In the genomic region with DNA sequence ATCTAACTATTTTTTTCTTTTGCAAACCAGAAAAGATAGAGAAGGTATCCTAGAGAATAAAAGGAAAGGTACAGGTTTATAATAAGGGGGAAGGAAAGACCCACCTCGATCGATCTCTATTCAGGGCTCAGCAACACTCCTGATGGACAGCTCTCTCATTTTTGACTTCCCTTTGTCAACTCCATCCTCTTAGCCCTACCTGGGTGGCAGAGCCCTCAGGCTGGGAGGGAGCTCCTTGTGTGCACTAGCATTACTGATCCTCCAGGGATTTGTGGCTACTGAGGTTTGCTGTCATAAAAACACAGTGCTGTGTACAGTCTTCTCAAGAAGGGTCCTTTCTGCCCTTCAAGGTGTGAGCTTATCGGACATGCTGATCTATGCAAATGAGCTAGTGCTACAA, we compare ENCODE assay signal across 20 cellular contexts.
"Had no signal": no experiment of that assay in that cellular context is flagged by ENCODE, and none has a peak within 500 bp of the region (broad histone marks: within the 10 kb centered on the region; RNA-seq: fewer than 3 reads in every experiment).

No MANE protein-coding gene starts in this region.

- H3K27me3 ChIP-seq: body of pancreas, left lung, upper lobe of left lung had no signal

- H3K36me3 ChIP-seq: left lung, thoracic aorta, upper lobe of left lung had no signal

- H3K4me3 ChIP-seq: body of pancreas, dorsolateral prefrontal cortex, left lung, thoracic aorta, upper lobe of left lung had no signal

- H3K27ac ChIP-seq: body of pancreas, dorsolateral prefrontal cortex, epithelial cell of prostate, left lung, thoracic aorta, upper lobe of left lung had no signal

- H3K4me1 ChIP-seq: body of pancreas, left lung, upper lobe of left lung had no signal

- H3K9me3 ChIP-seq: body of pancreas, left lung, thoracic aorta, upper lobe of left lung had no signal

- ATAC-seq: activated CD4-positive, CD25-positive, alpha-beta regulatory T cell treated with anti-CD3 and anti-CD28 coated beads, Interleukin-2, amount 50 U/mL, for 24 hours; activated CD8-positive, alpha-beta T cell treated with anti-CD3 and anti-CD28 coated beads, Interleukin-2, amount 10 ng/mL, durations not matched to agents 7 days and 5 days; activated T-cell treated with anti-CD3 and anti-CD28 coated beads, Interleukin-2, amount 50 U/mL, for 4 hours; body of pancreas; left lung; stimulated activated naive B cell treated with anti-CD40 and anti-IgM and Interleukin-4, amounts not matched to agents 10 μg/mL and 1 μg/mL and 100 μg/mL, for 72 hours had no signal

- DNase-seq: activated CD4-positive, alpha-beta T cell treated with anti-CD3 and anti-CD28 coated beads, Interleukin-2, amount 10 ng/mL, durations not matched to agents 7 days and 5 days; activated CD8-positive, alpha-beta memory T cell treated with anti-CD3 and anti-CD28 coated beads, Interleukin-2, amount 50 U/mL, for 4 hours; activated CD8-positive, alpha-beta T cell treated with anti-CD3 and anti-CD28 coated beads, Interleukin-2, amount 10 ng/mL, durations not matched to agents 7 days and 5 days; activated naive CD4-positive, alpha-beta T cell treated with anti-CD3 and anti-CD28 coated beads for 36 hours; activated T-cell treated with anti-CD3 and anti-CD28 coated beads, Interleukin-2, amount 50 U/mL, for 4 hours; body of pancreas; dorsolateral prefrontal cortex; endodermal cell; foreskin fibroblast; left lung; midbrain; nephron progenitor cell; occipital lobe; retina; stimulated activated naive B cell treated with anti-CD40 and anti-IgM and Interleukin-4, amounts not matched to agents 10 μg/mL and 1 μg/mL and 100 μg/mL, for 72 hours; T1000; upper lobe of left lung had no signal
